Comparison of ENCODE assay signal across 10 cellular contexts in genomic region chr12:57079821-57080220, GRCh38. TPM values are rescaled to one million over a fixed set of nuclear protein-coding genes. Genes with fewer than 3 reads are reported as not detected.
DNase-seq lines count a peak whose midpoint lies in the region; ATAC-seq and TF ChIP-seq lines count a peak whose summit lies in the region.
"Had no signal": no experiment of that assay in that cellular context is flagged by ENCODE, and none has a peak within 500 bp of the region (broad histone marks: within the 10 kb centered on the region; RNA-seq: fewer than 3 reads in every experiment).

No MANE protein-coding gene starts in this region.

- TF ChIP-seq CTCF in lower lobe of right lung (IDR thresholded peaks at IDR 0.05) = no peak

- H3K36me3 Mint-ChIP-seq in activated naive CD4-positive, alpha-beta T cell treated with anti-CD3 and anti-CD28 coated beads for 36 hours (ENCODE audit: low read depth) = peaks cover 21% of the 10 kb centered on the region
- peaks cover 16% of the 10 kb centered on the region for H3K36me3 Mint-ChIP-seq in activated CD4-positive, alpha-beta memory T cell treated with anti-CD3 and anti-CD28 coated beads for 36 hours

- DNase-seq in activated naive CD4-positive, alpha-beta T cell treated with anti-CD3 and anti-CD28 coated beads for 36 hours = no peak
- DNase-seq in activated naive CD4-positive, alpha-beta T cell treated with anti-CD3 and anti-CD28 coated beads, Interleukin-2, amount 50 U/mL, for 16 hours = no peak
- DNase-seq in activated CD4-positive, alpha-beta memory T cell treated with anti-CD3 and anti-CD28 coated beads for 36 hours = no peak
- no peak for DNase-seq in lower lobe of right lung
- no peak for DNase-seq in DMS53 (lab: John Stamatoyannopoulos, UW)
- no peak for DNase-seq in DMS 273 treated with DMSO at 0.1 percent for 48 hours (lab: John Stamatoyannopoulos, UW)
- DNase-seq: AML-193, small intestine had no signal

- peak overlapping the region; percentile 3 for H3K4me3 Mint-ChIP-seq in activated naive CD4-positive, alpha-beta T cell treated with anti-CD3 and anti-CD28 coated beads for 36 hours
- H3K4me3 Mint-ChIP-seq in activated CD4-positive, alpha-beta memory T cell treated with anti-CD3 and anti-CD28 coated beads for 36 hours = no peak overlapping the region

- H3K9me3 Mint-ChIP-seq in activated naive CD4-positive, alpha-beta T cell treated with anti-CD3 and anti-CD28 coated beads for 36 hours = no peaks in the 10 kb centered on the region
- H3K9me3 Mint-ChIP-seq in activated CD4-positive, alpha-beta memory T cell treated with anti-CD3 and anti-CD28 coated beads for 36 hours = no peaks in the 10 kb centered on the region

- no peak overlapping the region for H3K4me3 ChIP-seq in lower lobe of right lung
- no peak overlapping the region for H3K4me3 ChIP-seq in thymus (ENCODE audit: low read length)

- 94% methylated on average over 1 of the region's 1 CpG for WGBS in thymus

- POLR2A ChIA-PET in activated CD4-positive, alpha-beta memory T cell treated with anti-CD3 and anti-CD28 coated beads for 36 hours (lab: Charles Lee) = interaction anchor here (1.4 to 4.1 kb wide), 4 partner anchors 10 to 31 kb away, joined by 4 to 52 read pairs (median 28); partner anchors contain the start of genes NAB2 and STAT6

- H3K9me3 ChIP-seq in lower lobe of right lung = no peaks in the 10 kb centered on the region
- no peaks in the 10 kb centered on the region for H3K9me3 ChIP-seq in thymus (ENCODE audit: control insufficient read depth)

- ATAC-seq in lower lobe of right lung = no peak
- no peak for ATAC-seq in GM18909 (IDR thresholded peaks at IDR 0.05; ENCODE audit: poor library complexity, unreplicated experiment)

- peak overlapping the region; percentile 87 for H3K27ac ChIP-seq in lower lobe of right lung
- H3K27ac ChIP-seq in thymus (ENCODE audit: low read depth) = peak overlapping the region; percentile 31

- CTCF ChIA-PET in activated naive CD4-positive, alpha-beta T cell treated with anti-CD3 and anti-CD28 coated beads for 36 hours (lab: Charles Lee) = interaction anchor here (0.6 to 15.2 kb wide), 12 partner anchors 9 to 102 kb away, joined by 3 to 292 read pairs (median 4); partner anchors contain the start of genes NAB2 and STAT6
- CTCF ChIA-PET in activated CD4-positive, alpha-beta memory T cell treated with anti-CD3 and anti-CD28 coated beads for 36 hours (lab: Charles Lee) = interaction anchor here (0.7 to 15.6 kb wide), 11 partner anchors 11 to 159 kb away, joined by 3 to 261 read pairs (median 5); partner anchors contain the start of genes NAB2 and STAT6

- peak overlapping the region; percentile 98 for H3K27ac Mint-ChIP-seq in activated naive CD4-positive, alpha-beta T cell treated with anti-CD3 and anti-CD28 coated beads for 36 hours
- peak overlapping the region; percentile 97 for H3K27ac Mint-ChIP-seq in activated CD4-positive, alpha-beta memory T cell treated with anti-CD3 and anti-CD28 coated beads for 36 hours

- H3K4me1 Mint-ChIP-seq in activated naive CD4-positive, alpha-beta T cell treated with anti-CD3 and anti-CD28 coated beads for 36 hours (ENCODE audit: low read depth) = peaks cover 31% of the 10 kb centered on the region
- peaks cover 33% of the 10 kb centered on the region for H3K4me1 Mint-ChIP-seq in activated CD4-positive, alpha-beta memory T cell treated with anti-CD3 and anti-CD28 coated beads for 36 hours (ENCODE audit: low read depth)

- H3K27me3 ChIP-seq in lower lobe of right lung (ENCODE audit: low read depth) (no peaks in the 10 kb centered on the region), thymus (ENCODE audit: control insufficient read depth, insufficient read depth) (no peaks in the 10 kb centered on the region)

- intact Hi-C loops in activated naive CD4-positive, alpha-beta T cell treated with anti-CD3 and anti-CD28 coated beads for 36 hours (cut with micrococcal nuclease) = loop anchor here (1.0 to 10.0 kb wide), 5 partner anchors 353 to 745 kb away; partner anchors contain the start of genes DDIT3, IL23A, NACA and PAN2
- intact Hi-C loops in activated CD4-positive, alpha-beta memory T cell treated with anti-CD3 and anti-CD28 coated beads for 36 hours (cut with micrococcal nuclease) = loop anchor here (1.0 to 10.0 kb wide), 5 partner anchors 7 to 675 kb away; partner anchors contain the start of genes CDK4, MARCHF9, MBD6 and PTGES3
- intact Hi-C loops in lower lobe of right lung (cut with DNase I) = no loop called here

- H3K4me1 ChIP-seq in lower lobe of right lung (peaks cover 19% of the 10 kb centered on the region), thymus (ENCODE audit: control insufficient read depth, insufficient read depth, low read length) (peaks cover 7% of the 10 kb centered on the region)

- H3K27me3 Mint-ChIP-seq in activated naive CD4-positive, alpha-beta T cell treated with anti-CD3 and anti-CD28 coated beads for 36 hours (ENCODE audit: low read depth) = no peaks in the 10 kb centered on the region
- no peaks in the 10 kb centered on the region for H3K27me3 Mint-ChIP-seq in activated CD4-positive, alpha-beta memory T cell treated with anti-CD3 and anti-CD28 coated beads for 36 hours

- no peaks in the 10 kb centered on the region for H3K36me3 ChIP-seq in lower lobe of right lung
- peaks cover 5% of the 10 kb centered on the region for H3K36me3 ChIP-seq in thymus (ENCODE audit: control insufficient read depth, insufficient read depth)

RNA-seq across cellular contexts. Expression of gene NEMP1, which starts 1.2 kb away (rescaled TPM):
- total RNA-seq in activated naive CD4-positive, alpha-beta T cell treated with anti-CD3 and anti-CD28 coated beads for 36 hours = 10 to 100 TPM; 71.3 to 72.2 TPM
- total RNA-seq in activated CD4-positive, alpha-beta memory T cell treated with anti-CD3 and anti-CD28 coated beads for 36 hours = 10 to 100 TPM; 70.6 to 73.5 TPM
- total RNA-seq in lower lobe of right lung = 19.1 TPM
- polyA plus RNA-seq in thymus = 9.5 TPM

RNA-seq across cellular contexts. Expression of gene NAB2, which starts 9.1 kb away (rescaled TPM):
- 10 to 100 TPM; 18.4 to 19.1 TPM for total RNA-seq in activated naive CD4-positive, alpha-beta T cell treated with anti-CD3 and anti-CD28 coated beads for 36 hours
- total RNA-seq in activated CD4-positive, alpha-beta memory T cell treated with anti-CD3 and anti-CD28 coated beads for 36 hours = 10 to 100 TPM; 39.6 to 41.6 TPM
- total RNA-seq in lower lobe of right lung = 28.9 TPM
- polyA plus RNA-seq in thymus = 32.7 TPM

RNA-seq across cellular contexts. Expression of gene MYO1A, which starts 29.9 kb away (rescaled TPM):
- 1 to 10 TPM; 1.4 to 1.5 TPM for total RNA-seq in activated naive CD4-positive, alpha-beta T cell treated with anti-CD3 and anti-CD28 coated beads for 36 hours
- under 1 TPM; 0.61 to 0.97 TPM for total RNA-seq in activated CD4-positive, alpha-beta memory T cell treated with anti-CD3 and anti-CD28 coated beads for 36 hours
- total RNA-seq in lower lobe of right lung = 2.9 TPM
- 0.52 TPM for polyA plus RNA-seq in thymus

RNA-seq across cellular contexts. Expression of gene STAT6, which starts 31.3 kb away (rescaled TPM):
- 100 to 1,000 TPM; 188 to 193 TPM for total RNA-seq in activated naive CD4-positive, alpha-beta T cell treated with anti-CD3 and anti-CD28 coated beads for 36 hours
- 100 to 1,000 TPM; 209 to 218 TPM for total RNA-seq in activated CD4-positive, alpha-beta memory T cell treated with anti-CD3 and anti-CD28 coated beads for 36 hours
- total RNA-seq in lower lobe of right lung = 269 TPM
- polyA plus RNA-seq in thymus = 236 TPM

RNA-seq across cellular contexts. Expression of gene LRP1, which starts 48.5 kb away (rescaled TPM):
- total RNA-seq in activated naive CD4-positive, alpha-beta T cell treated with anti-CD3 and anti-CD28 coated beads for 36 hours = 1 to 10 TPM; 1.0 to 1.5 TPM
- 1 to 10 TPM; 1.4 TPM for total RNA-seq in activated CD4-positive, alpha-beta memory T cell treated with anti-CD3 and anti-CD28 coated beads for 36 hours
- total RNA-seq in lower lobe of right lung = 404 TPM
- polyA plus RNA-seq in thymus = 22.6 TPM
